Comparison of ENCODE assay signal across 34 cellular contexts in the genomic region with DNA sequence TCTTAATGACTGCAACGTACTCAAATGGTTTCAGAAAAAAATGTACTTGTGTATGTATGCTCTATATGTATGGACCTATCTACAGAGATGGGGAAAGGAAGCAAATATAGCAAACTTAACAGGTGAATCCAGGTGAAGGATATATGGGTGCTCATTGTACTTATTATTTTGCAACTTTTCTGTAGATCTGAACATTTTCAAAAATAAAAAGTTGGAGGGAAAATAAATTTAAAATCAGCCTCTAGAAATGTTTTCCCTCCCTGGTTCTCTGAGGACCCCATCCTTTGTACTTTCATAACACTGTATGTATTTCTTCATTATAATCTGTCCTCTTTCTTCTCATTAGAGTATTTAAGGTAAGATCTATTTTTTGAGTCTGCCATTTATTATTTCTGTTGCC.
"Had no signal": no experiment of that assay in that cellular context is flagged by ENCODE, and none has a peak within 500 bp of the region (broad histone marks: within the 10 kb centered on the region; RNA-seq: fewer than 3 reads in every experiment).

No MANE protein-coding gene starts in this region.

- H3K36me3 ChIP-seq: MG63 had no signal

- H3K4me2 ChIP-seq: KMS-11 had no signal

- H3K9ac ChIP-seq: KMS-11 had no signal

- H3K4me3 ChIP-seq: MG63 had no signal

- H3K27me3 ChIP-seq: MG63 had no signal

- H3K27ac ChIP-seq: KMS-11 had no signal

- DNase-seq: Karpas-422, Kasumi-1, MG63, MM.1S, MV-4-11, NCI-H1048, NCI-H1092, NCI-H1092 treated with DMSO at 0.1 percent for 48 hours, NCI-H1105, NCI-H1105 treated with DMSO at 0.1 percent for 48 hours, NCI-H1417, NCI-H1417 treated with DMSO at 0.1 percent for 48 hours, NCI-H1436, NCI-H1436 treated with DMSO at 0.1 percent for 48 hours, NCI-H146, NCI-H1694, NCI-H1694 treated with DMSO at 0.1 percent for 48 hours, NCI-H187, NCI-H187 treated with DMSO at 0.1 percent for 48 hours, NCI-H1930, NCI-H2029, NCI-H2029 treated with DMSO at 0.1 percent for 48 hours, NCI-H2081, NCI-H2081 treated with DMSO at 0.1 percent for 48 hours, NCI-H2107, NCI-H2171, NCI-H2171 treated with DMSO at 0.1 percent for 48 hours, NCI-H2227 treated with DMSO at 0.1 percent for 48 hours, NCI-H226, NCI-H345, NCI-H446, NCI-H446 treated with DMSO at 0.1 percent for 48 hours, NCI-H510A had no signal

- H3K9me3 ChIP-seq: MG63 had no signal
